Comparison of ENCODE assay signal across 17 cellular contexts in genomic region chr5:5014836-5015235, GRCh38.
DNase-seq lines count a peak whose midpoint lies in the region; ATAC-seq, FAIRE-seq and TF ChIP-seq lines count a peak whose summit lies in the region.
"Had no signal": no experiment of that assay in that cellular context is flagged by ENCODE, and none has a peak within 500 bp of the region (broad histone marks: within the 10 kb centered on the region; RNA-seq: fewer than 3 reads in every experiment).

No MANE protein-coding gene starts in this region.

- H3K4me1 ChIP-seq in neuronal stem cell (ENCODE audit: control insufficient read depth in 2 of 2, insufficient read depth in 1 of 2, low read depth in 1 of 2, low read length in 2 of 2), result peaks cover 0 to 11% of the 10 kb centered on the region in 2 donors
- H3K4me1 ChIP-seq in colonic mucosa, result no peaks in the 10 kb centered on the region

- H2AFZ ChIP-seq in neuronal stem cell (ENCODE audit: low read length), result no peak overlapping the region

- no peak overlapping the region for H4K91ac ChIP-seq in neuronal stem cell (ENCODE audit: low read depth, low read length, poor library complexity)

- H2AK5ac ChIP-seq in neuronal stem cell (ENCODE audit: low read depth, low read length), result no peak overlapping the region

- no peak overlapping the region for H3K27ac Mint-ChIP-seq in stimulated activated naive B cell treated with anti-CD40 and anti-IgM and Interleukin-4, amounts not matched to agents 10 μg/mL and 1 μg/mL and 100 μg/mL, for 72 hours
- H3K27ac Mint-ChIP-seq: CD8-positive, alpha-beta T cell had no signal

- DNase-seq in ELR (ENCODE audit: low read depth), result peak; percentile 51
- peak; percentile 87 for DNase-seq in RCC 7860 (ENCODE audit: low spot score)
- DNase-seq in neuronal stem cell (ENCODE audit: low spot score), result peak; percentile 57
- DNase-seq in colonic mucosa, result no peak
- no peak for DNase-seq in cortex of kidney (lab: John Stamatoyannopoulos, UW)
- DNase-seq in coronary artery (ENCODE audit: low spot score), result no peak
- DNase-seq in stimulated activated naive B cell treated with anti-CD40 and anti-IgM and Interleukin-4, amounts not matched to agents 10 μg/mL and 1 μg/mL and 100 μg/mL, for 72 hours, result no peak
- DNase-seq: activated CD4-positive, alpha-beta T cell treated with anti-CD3 and anti-CD28 coated beads for 4 hours; activated T-cell treated with anti-CD3 and anti-CD28 coated beads, Interleukin-2, amount 50 U/mL, for 48 hours; CD8-positive, alpha-beta T cell; H9; IMR-90; NCI-H146; T-helper 1 cell had no signal

- H3K4me2 ChIP-seq in neuronal stem cell (ENCODE audit: insufficient read depth, low read length, poor library complexity, severe bottlenecking), result peak overlapping the region; percentile 45

- no peak overlapping the region for H3K4ac ChIP-seq in neuronal stem cell (ENCODE audit: low read length)

- no peak overlapping the region for H2BK12ac ChIP-seq in neuronal stem cell (ENCODE audit: low read length)

- peaks cover 0 to 4% of the 10 kb centered on the region in 2 donors for H3K9me3 ChIP-seq in neuronal stem cell (replicated peaks in 1 of 2; ENCODE audit: control insufficient read depth in 2 of 2, insufficient read depth in 1 of 2, low read depth in 1 of 2, low read length in 2 of 2)
- H3K9me3 ChIP-seq in colonic mucosa, result no peaks in the 10 kb centered on the region
- H3K9me3 ChIP-seq: suprapubic skin had no signal

- TF ChIP-seq CTCF in colonic mucosa (IDR thresholded peaks at IDR 0.05) (no peak), coronary artery (IDR thresholded peaks at IDR 0.05) (no peak)

- H3K23ac ChIP-seq in neuronal stem cell (ENCODE audit: low read depth, low read length, poor library complexity), result no peak overlapping the region

- H3K27ac ChIP-seq in neuronal stem cell (replicated peaks; ENCODE audit: low read length) (peak overlapping the region; percentile 29), colonic mucosa (no peak overlapping the region), coronary artery (no peak overlapping the region)
- H3K27ac ChIP-seq: suprapubic skin had no signal

- ATAC-seq in esophagus mucosa, result peak; percentile 57
- ATAC-seq in stimulated activated naive B cell treated with anti-CD40 and anti-IgM and Interleukin-4, amounts not matched to agents 10 μg/mL and 1 μg/mL and 100 μg/mL, for 72 hours (replicated peaks), result no peak
- ATAC-seq: CD8-positive, alpha-beta T cell; sciatic nerve had no signal

- no peak overlapping the region for H3K9ac ChIP-seq in neuronal stem cell (ENCODE audit: low read depth, low read length, poor library complexity)
- no peak overlapping the region for H3K9ac ChIP-seq in colonic mucosa (ENCODE audit: low read depth in 2 of 2, low read length in 2 of 2)

- peaks cover 8 to 9% of the 10 kb centered on the region in 2 donors for H3K9me3 Mint-ChIP-seq in stimulated activated naive B cell treated with anti-CD40 and anti-IgM and Interleukin-4, amounts not matched to agents 10 μg/mL and 1 μg/mL and 100 μg/mL, for 72 hours

- H2BK120ac ChIP-seq in neuronal stem cell (ENCODE audit: low read depth, low read length), result no peak overlapping the region

- no peaks in the 10 kb centered on the region for H3K79me1 ChIP-seq in neuronal stem cell (ENCODE audit: low read depth, low read length)

- no peaks in the 10 kb centered on the region for H3K27me3 Mint-ChIP-seq in stimulated activated naive B cell treated with anti-CD40 and anti-IgM and Interleukin-4, amounts not matched to agents 10 μg/mL and 1 μg/mL and 100 μg/mL, for 72 hours

- H3K4me3 Mint-ChIP-seq in stimulated activated naive B cell treated with anti-CD40 and anti-IgM and Interleukin-4, amounts not matched to agents 10 μg/mL and 1 μg/mL and 100 μg/mL, for 72 hours, result no peak overlapping the region
- H3K4me3 Mint-ChIP-seq: CD8-positive, alpha-beta T cell; H9 had no signal

- H3K4me1 Mint-ChIP-seq in stimulated activated naive B cell treated with anti-CD40 and anti-IgM and Interleukin-4, amounts not matched to agents 10 μg/mL and 1 μg/mL and 100 μg/mL, for 72 hours, result no peaks in the 10 kb centered on the region

- H3K27me3 ChIP-seq in neuronal stem cell (ENCODE audit: control insufficient read depth in 3 of 3, insufficient read depth in 3 of 3, low read depth in 1 of 3, low read length in 3 of 3), result no peaks in the 10 kb centered on the region
- H3K27me3 ChIP-seq in colonic mucosa, result no peaks in the 10 kb centered on the region
- H3K27me3 ChIP-seq: suprapubic skin had no signal

- H3K14ac ChIP-seq in neuronal stem cell (ENCODE audit: low read length), result no peak overlapping the region

- H3K18ac ChIP-seq in neuronal stem cell (ENCODE audit: low read length), result no peak overlapping the region

- intact Hi-C loops in colonic mucosa (cut with DNase I), result no loop called here

- no CpG with 5 or more reads among the region's 4 CpGs for WGBS in neuronal stem cell (ENCODE audit: extremely low coverage in 2 of 2, insufficient read length in 2 of 2, insufficient replicate concordance in 1 of 2), 2 donors

- H2BK5ac ChIP-seq in neuronal stem cell (ENCODE audit: low read length), result no peak overlapping the region

- H3K4me3 ChIP-seq in neuronal stem cell (ENCODE audit: low read length in 2 of 2) (no peak overlapping the region), colonic mucosa (no peak overlapping the region), coronary artery (no peak overlapping the region)
- H3K4me3 ChIP-seq: suprapubic skin had no signal

- H4K8ac ChIP-seq in neuronal stem cell (ENCODE audit: low read depth, low read length), result no peak overlapping the region

- FAIRE-seq in RCC 7860 (lab: Jason Lieb, UNC), result peak; percentile 96

- H2BK15ac ChIP-seq in neuronal stem cell (ENCODE audit: low read length), result no peak overlapping the region

- no peaks in the 10 kb centered on the region for H3K36me3 Mint-ChIP-seq in stimulated activated naive B cell treated with anti-CD40 and anti-IgM and Interleukin-4, amounts not matched to agents 10 μg/mL and 1 μg/mL and 100 μg/mL, for 72 hours
- H3K36me3 Mint-ChIP-seq: CD8-positive, alpha-beta T cell had no signal

- H3K36me3 ChIP-seq in neuronal stem cell (replicated peaks in 1 of 2; ENCODE audit: control insufficient read depth in 2 of 2, insufficient read depth in 2 of 2, low read length in 2 of 2) (no peaks in the 10 kb centered on the region), colonic mucosa (no peaks in the 10 kb centered on the region)
- H3K36me3 ChIP-seq: suprapubic skin had no signal

Comparison
In these comparisons a context has a peak if more than half of its experiments do, and no peak if none do; other contexts are left out.
1. DNase-seq: peak in ELR (single experiment), RCC 7860 (single experiment) and neuronal stem cell (single experiment); none in colonic mucosa (single experiment), cortex of kidney (single experiment), coronary artery (single experiment) and stimulated activated naive B cell treated with anti-CD40 and anti-IgM and Interleukin-4, amounts not matched to agents 10 μg/mL and 1 μg/mL and 100 μg/mL, for 72 hours (single experiment).